15 cellular contexts compared by ENCODE assay signal in the genomic region with DNA sequence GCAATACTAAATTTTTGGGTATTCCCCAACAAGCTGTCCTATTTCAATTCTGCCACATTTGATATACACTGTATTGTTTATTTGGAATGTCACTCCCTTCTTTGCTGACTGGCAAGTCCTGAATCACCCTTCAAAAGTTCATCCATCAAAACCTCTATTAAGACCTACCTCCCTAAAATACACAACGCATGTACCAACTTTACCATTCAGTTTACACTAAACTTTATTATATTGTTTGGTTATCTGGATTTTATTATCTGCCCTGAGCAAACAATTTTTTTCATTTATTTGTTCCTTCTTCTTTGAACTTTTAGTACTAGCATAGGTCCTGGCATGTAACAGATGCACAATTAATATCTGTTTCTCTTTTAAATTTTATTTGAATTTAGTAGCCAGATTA.
DNase-seq lines count a peak whose midpoint lies in the region; TF ChIP-seq lines count a peak whose summit lies in the region.
"Had no signal": no experiment of that assay in that cellular context is flagged by ENCODE, and none has a peak within 500 bp of the region (broad histone marks: within the 10 kb centered on the region; RNA-seq: fewer than 3 reads in every experiment).

No MANE protein-coding gene starts in this region.

- H3K4me3 Mint-ChIP-seq in HFFc6, result peak overlapping the region; percentile 35; the same call in 1 of the 2 replicates
- H3K4me3 Mint-ChIP-seq: B cell; CD4-positive, CD25-positive, alpha-beta regulatory T cell; CD8-positive, alpha-beta T cell had no signal

- intact Hi-C loops in OCI-LY7 (cut with micrococcal nuclease; ENCODE audit: unreplicated experiment), result no loop called here

- H3K27me3 Mint-ChIP-seq in HFFc6 (ENCODE audit: insufficient read depth), result no peaks in the 10 kb centered on the region; the same call in 1 of the 2 replicates
- H3K27me3 Mint-ChIP-seq: B cell; CD4-positive, CD25-positive, alpha-beta regulatory T cell had no signal

- H3K4me3 ChIP-seq in OCI-LY7 (ENCODE audit: low read depth, low read length, poor library complexity, severe bottlenecking), result no peak overlapping the region
- H3K4me3 ChIP-seq: BLaER1 had no signal

- no TSS peak for BruUV-seq in OCI-LY7 (replicated peaks; lab: Mats Ljungman, UMichigan)

- POLR2A ChIA-PET in OCI-LY7 (lab: Charles Lee), result interaction anchor here (0.7 kb wide), 1 partner anchor 16 kb away, joined by 3 read pairs; no protein-coding TSS in a partner anchor

- no peaks in the 10 kb centered on the region for H3K4me1 ChIP-seq in OCI-LY7 (ENCODE audit: insufficient read depth, low read length, poor library complexity, severe bottlenecking)
- H3K4me1 ChIP-seq: BLaER1, Caco-2 had no signal

- H3K9me3 ChIP-seq in OCI-LY7 (ENCODE audit: low read length), result peaks cover 8% of the 10 kb centered on the region; the same call in 1 of the 2 replicates
- H3K9me3 ChIP-seq: Caco-2 had no signal

- TF ChIP-seq CTCF in HFFc6 (IDR thresholded peaks at IDR 0.05) (no peak), VCaP (conservative IDR thresholded peaks at IDR 0.05) (no peak), OCI-LY7 (conservative IDR thresholded peaks at IDR 0.05; ENCODE audit: low read length) (no peak)

- H2AFZ ChIP-seq in OCI-LY7 (ENCODE audit: low read length), result no peak overlapping the region

- no peak overlapping the region for H3K27ac Mint-ChIP-seq in HFFc6
- H3K27ac Mint-ChIP-seq: B cell; CD4-positive, CD25-positive, alpha-beta regulatory T cell; CD8-positive, alpha-beta T cell had no signal

- no peaks in the 10 kb centered on the region; the same call in 1 of the 2 replicates for H3K4me1 Mint-ChIP-seq in HFFc6 (ENCODE audit: low read depth)
- H3K4me1 Mint-ChIP-seq: B cell; CD4-positive, CD25-positive, alpha-beta regulatory T cell had no signal

- H3K79me2 ChIP-seq in OCI-LY7 (ENCODE audit: insufficient read depth, low read depth, low read length), result no peaks in the 10 kb centered on the region

- H3K27ac ChIP-seq in VCaP (peak overlapping the region; percentile 13), OCI-LY7 (ENCODE audit: low read depth, low read length, poor library complexity, severe bottlenecking) (no peak overlapping the region)
- H3K27ac ChIP-seq: BLaER1 had no signal

- peaks cover 8% of the 10 kb centered on the region; the same call in 1 of the 2 replicates for H3K36me3 Mint-ChIP-seq in HFFc6 (ENCODE audit: low read depth)
- H3K36me3 Mint-ChIP-seq: CD4-positive, CD25-positive, alpha-beta regulatory T cell; CD8-positive, alpha-beta T cell had no signal

- no peaks in the 10 kb centered on the region for H3K9me2 ChIP-seq in OCI-LY7 (ENCODE audit: insufficient read depth, low read length)

- H3K36me3 ChIP-seq in OCI-LY7 (ENCODE audit: insufficient read depth, low read length), result no peaks in the 10 kb centered on the region
- H3K36me3 ChIP-seq: BLaER1 had no signal

- H3K4me2 ChIP-seq in OCI-LY7 (ENCODE audit: low read length), result no peak overlapping the region
- H3K4me2 ChIP-seq: BLaER1 had no signal

- CTCF ChIA-PET in OCI-LY7 (lab: Charles Lee; ENCODE audit: unreplicated experiment), result no interaction called here

- H4K20me1 ChIP-seq in OCI-LY7 (ENCODE audit: insufficient read depth, low read length), result no peaks in the 10 kb centered on the region
- H4K20me1 ChIP-seq: BLaER1 had no signal

- DNase-seq in HFFc6, result no peak
- peak; percentile 30 for DNase-seq in M059J (ENCODE audit: low read depth)
- no peak for DNase-seq in HCEC 1CT
- no peak for DNase-seq in cerebellar nuclear complex (lab: John Stamatoyannopoulos, UW)
- no peak for DNase-seq in OCI-LY7 (ENCODE audit: low spot score)
- DNase-seq: Caco-2; CD4-positive, CD25-positive, alpha-beta regulatory T cell; CD8-positive, alpha-beta T cell; DMS153; DND-41; GOT3; H7 had no signal

- H3K9me3 Mint-ChIP-seq in HFFc6, result peaks cover 35% of the 10 kb centered on the region
